In the genomic region with DNA sequence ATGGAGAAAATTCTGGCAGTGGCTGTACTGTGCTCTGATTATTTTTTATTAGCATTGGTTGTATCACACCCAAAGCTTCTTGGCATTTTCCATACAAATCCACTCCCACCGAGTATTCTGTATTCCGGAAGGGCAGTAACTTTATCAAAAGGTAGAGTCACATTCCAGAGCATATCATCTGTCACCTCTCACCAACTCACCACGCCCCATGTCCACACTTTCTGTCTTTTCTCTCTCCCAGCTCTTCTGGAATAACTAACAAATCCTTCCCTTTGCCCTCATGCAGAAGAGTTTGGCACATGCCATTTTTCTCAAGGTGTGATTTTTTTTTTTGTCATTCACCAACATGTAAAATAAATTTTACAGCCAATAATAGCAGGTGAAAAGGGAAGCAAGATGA, we compare ENCODE assay signal across 19 cellular contexts. TPM values are rescaled to one million over a fixed set of nuclear protein-coding genes. Genes with fewer than 3 reads are reported as not detected.
A peak's percentile ranks its signal among the peaks of the same experiment; 100 is the strongest.
DNase-seq lines count a peak whose midpoint lies in the region; ATAC-seq and TF ChIP-seq lines count a peak whose summit lies in the region.
"Had no signal": no experiment of that assay in that cellular context is flagged by ENCODE, and none has a peak within 500 bp of the region (broad histone marks: within the 10 kb centered on the region; RNA-seq: fewer than 3 reads in every experiment).

No MANE protein-coding gene starts in this region.

- no peaks in the 10 kb centered on the region for H3K27me3 ChIP-seq in mammary epithelial cell (ENCODE audit: insufficient read depth, low read length)
- H3K27me3 ChIP-seq in heart left ventricle = no peaks in the 10 kb centered on the region
- H3K27me3 ChIP-seq: BLaER1 had no signal

- no peak overlapping the region for H3K9ac ChIP-seq in mammary epithelial cell (ENCODE audit: insufficient read depth, low read length)
- H3K9ac ChIP-seq: BLaER1 had no signal

- H3K4me1 Mint-ChIP-seq in MCF 10A (ENCODE audit: insufficient read depth, unreplicated experiment) = peaks cover 6% of the 10 kb centered on the region
- H3K4me1 Mint-ChIP-seq in activated naive CD4-positive, alpha-beta T cell treated with anti-CD3 and anti-CD28 coated beads for 36 hours (ENCODE audit: low read depth) = no peaks in the 10 kb centered on the region
- H3K4me1 Mint-ChIP-seq: CD14-positive monocyte; CD4-positive, alpha-beta memory T cell had no signal

- H3K27ac Mint-ChIP-seq in MCF 10A (ENCODE audit: low read depth, unreplicated experiment) = peak overlapping the region; percentile 1
- no peak overlapping the region for H3K27ac Mint-ChIP-seq in activated naive CD4-positive, alpha-beta T cell treated with anti-CD3 and anti-CD28 coated beads for 36 hours
- H3K27ac Mint-ChIP-seq: CD4-positive, alpha-beta memory T cell; HFFc6 had no signal

- DNase-seq in MCF 10A (ENCODE audit: unreplicated experiment) = no peak
- DNase-seq in mammary epithelial cell = no peak
- peak in 2 of 5 donors; percentile 34 to 35 for DNase-seq in heart left ventricle
- no peak for DNase-seq in left ventricle myocardium superior
- DNase-seq in G401 (ENCODE audit: low spot score) = no peak
- no peak for DNase-seq in activated naive CD4-positive, alpha-beta T cell treated with anti-CD3 and anti-CD28 coated beads for 36 hours
- no peak for DNase-seq in medulla oblongata (ENCODE audit: extremely low spot score)
- DNase-seq: 8988T; CD4-positive, alpha-beta memory T cell; DMS79 treated with DMSO at 0.1 percent for 48 hours; GOT3; H7; HFFc6 had no signal

- TF ChIP-seq POLR2A in heart left ventricle (IDR thresholded peaks at IDR 0.05) = no peak

- ATAC-seq in heart left ventricle = peak; percentile 32 to 80 (median 59)
- peak; percentile 96 for ATAC-seq in left ventricle myocardium superior
- ATAC-seq: GM12878, HCT116 had no signal

- H3K27ac ChIP-seq in mammary epithelial cell (ENCODE audit: insufficient read depth, low read depth, low read length) (no peak overlapping the region), heart left ventricle (peak overlapping the region in 7 of 12 donors; percentile 31 to 59 (median 47))
- H3K27ac ChIP-seq: BLaER1, HL-60 had no signal

- H3K36me3 ChIP-seq in mammary epithelial cell (ENCODE audit: insufficient read depth, low read length) = no peaks in the 10 kb centered on the region
- H3K36me3 ChIP-seq in heart left ventricle = no peaks in the 10 kb centered on the region
- H3K36me3 ChIP-seq: BLaER1 had no signal

- H3K4me2 ChIP-seq in mammary epithelial cell (ENCODE audit: insufficient read depth, low read depth, low read length) = no peak overlapping the region
- H3K4me2 ChIP-seq: BLaER1 had no signal

- no peaks in the 10 kb centered on the region for H3K9me3 Mint-ChIP-seq in MCF 10A (ENCODE audit: unreplicated experiment)
- H3K9me3 Mint-ChIP-seq in activated naive CD4-positive, alpha-beta T cell treated with anti-CD3 and anti-CD28 coated beads for 36 hours = no peaks in the 10 kb centered on the region
- H3K9me3 Mint-ChIP-seq: HFFc6 had no signal

- H4K20me1 ChIP-seq in mammary epithelial cell (ENCODE audit: insufficient read depth, low read length) = no peaks in the 10 kb centered on the region
- H4K20me1 ChIP-seq: BLaER1 had no signal

- intact Hi-C loops in MCF 10A (cut with micrococcal nuclease) = no loop called here
- intact Hi-C loops in mammary epithelial cell (cut with micrococcal nuclease) = no loop called here
- intact Hi-C loops in heart left ventricle (cut with DNase I) = loop anchor here in 2 of 10 donors (2.0 to 5.0 kb wide), 3 partner anchors 37 to 48 kb away; no protein-coding TSS in a partner anchor
- intact Hi-C loops in left ventricle myocardium superior (cut with micrococcal nuclease) = no loop called here
- intact Hi-C loops in activated naive CD4-positive, alpha-beta T cell treated with anti-CD3 and anti-CD28 coated beads for 36 hours (cut with micrococcal nuclease) = no loop called here

- H2AFZ ChIP-seq in mammary epithelial cell (ENCODE audit: low read depth, low read length) = no peak overlapping the region

- no peak overlapping the region for H3K4me3 Mint-ChIP-seq in MCF 10A (ENCODE audit: unreplicated experiment)
- H3K4me3 Mint-ChIP-seq in activated naive CD4-positive, alpha-beta T cell treated with anti-CD3 and anti-CD28 coated beads for 36 hours = no peak overlapping the region
- H3K4me3 Mint-ChIP-seq: CD14-positive monocyte; CD4-positive, alpha-beta memory T cell; HFFc6 had no signal

- BruUV-seq in MCF 10A (replicated peaks; lab: Mats Ljungman, UMichigan) (no TSS peak), mammary epithelial cell (replicated peaks; lab: Mats Ljungman, UMichigan) (no TSS peak)

- POLR2A ChIA-PET in MCF 10A (lab: Yijun Ruan, JAX) = interaction anchor here (0.7 kb wide), 1 partner anchor 177 kb away, joined by 3 read pairs; no protein-coding TSS in a partner anchor

- in situ Hi-C loops in mammary epithelial cell (cut with MboI; ENCODE audit: low sequenced_read_pairs in 2 of 2) (no loop called here), G401 (cut with HindIII; ENCODE audit: low sequenced_read_pairs) (no loop called here)

- TF ChIP-seq CTCF in MCF 10A (IDR thresholded peaks at IDR 0.05; ENCODE audit: unreplicated experiment) (no peak), mammary epithelial cell (conservative IDR thresholded peaks at IDR 0.05 in 1 of 2, IDR thresholded peaks at IDR 0.05 in 1 of 2; ENCODE audit: extremely low read depth in 1 of 2, insufficient read depth in 1 of 2, low read depth in 1 of 2, low read length in 2 of 2) (no peak), heart left ventricle (IDR thresholded peaks at IDR 0.05) (no peak)

- H3K9me3 ChIP-seq in mammary epithelial cell (replicated peaks; ENCODE audit: insufficient read depth, low read length) (no peaks in the 10 kb centered on the region), heart left ventricle (peaks cover 0 to 9% (median 0%) of the 10 kb centered on the region in 12 donors)

- no peaks in the 10 kb centered on the region for H3K36me3 Mint-ChIP-seq in MCF 10A (ENCODE audit: insufficient read depth, unreplicated experiment)
- H3K36me3 Mint-ChIP-seq in activated naive CD4-positive, alpha-beta T cell treated with anti-CD3 and anti-CD28 coated beads for 36 hours (ENCODE audit: low read depth) = no peaks in the 10 kb centered on the region
- H3K36me3 Mint-ChIP-seq: CD14-positive monocyte; CD4-positive, alpha-beta memory T cell had no signal

- WGBS in mammary epithelial cell (ENCODE audit: low coverage, missing lambda C conversion rate) = 33% methylated on average over 3 of the region's 3 CpGs
- WGBS in heart left ventricle, 4 donors = 20 to 37% (median 25%) methylated on average over 3 of the region's 3 CpGs

- H3K4me1 ChIP-seq in mammary epithelial cell (ENCODE audit: insufficient read depth, low read length) (no peaks in the 10 kb centered on the region), heart left ventricle (peaks cover 0 to 20% (median 0%) of the 10 kb centered on the region in 12 donors)
- H3K4me1 ChIP-seq: BLaER1 had no signal

- CTCF ChIA-PET in MCF 10A (lab: Yijun Ruan, JAX) (interaction anchor here (0.9 kb wide), 2 partner anchors 10 to 22 kb away, joined by 4 read pairs; no protein-coding TSS in a partner anchor), mammary epithelial cell (lab: Charles Lee; ENCODE audit: low non-redundant PET) (no interaction called here)
- CTCF ChIA-PET in activated naive CD4-positive, alpha-beta T cell treated with anti-CD3 and anti-CD28 coated beads for 36 hours (lab: Charles Lee) = no interaction called here

- H3K4me3 ChIP-seq in mammary epithelial cell (replicated peaks in 1 of 3; ENCODE audit: insufficient read depth in 1 of 3, low read depth in 2 of 3, low read length in 3 of 3) (no peak overlapping the region), heart left ventricle (no peak overlapping the region)
- H3K4me3 ChIP-seq: BLaER1, GM12878 had no signal

- H3K27me3 Mint-ChIP-seq in MCF 10A (ENCODE audit: insufficient read depth, unreplicated experiment) = no peaks in the 10 kb centered on the region
- H3K27me3 Mint-ChIP-seq in activated naive CD4-positive, alpha-beta T cell treated with anti-CD3 and anti-CD28 coated beads for 36 hours (ENCODE audit: low read depth) = peaks cover 4% of the 10 kb centered on the region

- no peaks in the 10 kb centered on the region for H3K79me2 ChIP-seq in mammary epithelial cell (ENCODE audit: insufficient read depth, low read length)

- dilution Hi-C loops in mammary epithelial cell (cut with HindIII; ENCODE audit: low sequenced_read_pairs) = loop anchor here (5.0 kb wide), 1 partner anchor 48 kb away; no protein-coding TSS in a partner anchor

RNA-seq across cellular contexts. Expression of gene CORIN, which starts 52.7 kb away (rescaled TPM):
- total RNA-seq in MCF 10A (2022) (0.44 and 1.0 TPM in 2 replicates), mammary epithelial cell (under 1 TPM; 0.19 to 0.33 TPM), heart left ventricle (100 to 1,000 TPM in 1 of 9 donors, 10 to 100 TPM in 8; 20.5 to 130 (median 47.4) TPM), left ventricle myocardium superior (96.8 TPM)
- polyA plus RNA-seq in mammary epithelial cell (0.05 TPM), heart left ventricle (10 to 100 TPM in 1 of 2 donors, 1 to 10 TPM in 1; 5.6 to 35.8 TPM)
- polyA minus RNA-seq in mammary epithelial cell = not detected
- total RNA-seq in G401 (2014; rRNA removed; shearing (Covaris generic)) = not detected in 2 replicates
- total RNA-seq in activated naive CD4-positive, alpha-beta T cell treated with anti-CD3 and anti-CD28 coated beads for 36 hours = under 1 TPM in 1 of 2 experiments, not detected in 1; 0.07 TPM
- total RNA-seq: A673 had no signal
- polyA plus RNA-seq: CD14-positive monocyte had no signal

Comparison
In these comparisons a context has a peak if more than half of its experiments do, and no peak if none do; other contexts are left out.
1. RNA of gene CORIN, which starts 52.7 kb away (total RNA-seq): 96.8 TPM in left ventricle myocardium superior (single experiment) and 20.5 to 130 TPM in heart left ventricle; 0.44 to 1.0 TPM in MCF 10A, 0.19 to 0.33 TPM in mammary epithelial cell, 0.07 TPM in activated naive CD4-positive, alpha-beta T cell treated with anti-CD3 and anti-CD28 coated beads for 36 hours and not detected in G401; every median in the first group is over 10 times any median in the second.